Comparison of ENCODE assay signal across 27 cellular contexts in genomic region chr15:75727031-75727531, GRCh38. TPM values are rescaled to one million over a fixed set of nuclear protein-coding genes. Genes with fewer than 3 reads are reported as not detected.
DNase-seq lines count a peak whose midpoint lies in the region; ATAC-seq, FAIRE-seq and TF ChIP-seq lines count a peak whose summit lies in the region.
"Had no signal": no experiment of that assay in that cellular context is flagged by ENCODE, and none has a peak within 500 bp of the region (broad histone marks: within the 10 kb centered on the region; RNA-seq: fewer than 3 reads in every experiment).

No MANE protein-coding gene starts in this region.

- H3K9me3 ChIP-seq in mesenchymal stem cell (ENCODE audit: control insufficient read depth, low read length) (no peaks in the 10 kb centered on the region), spleen (no peaks in the 10 kb centered on the region)
- H3K9me3 ChIP-seq: psoas muscle, thoracic aorta had no signal

- no peaks in the 10 kb centered on the region for H3K36me3 ChIP-seq in mesenchymal stem cell (ENCODE audit: control insufficient read depth in 1 of 2, insufficient read depth in 2 of 2, low read depth in 1 of 2, low read length in 2 of 2)
- H3K36me3 ChIP-seq in spleen, result no peaks in the 10 kb centered on the region
- H3K36me3 ChIP-seq: thoracic aorta had no signal

- no peak overlapping the region for H2BK5ac ChIP-seq in mesenchymal stem cell (ENCODE audit: low read depth, low read length, poor library complexity, severe bottlenecking)

- CTCF ChIA-PET in RWPE1 (lab: Yijun Ruan, JAX), result no interaction called here

- no peak overlapping the region for H3K4me2 ChIP-seq in mesenchymal stem cell (ENCODE audit: low read length, poor library complexity, severe bottlenecking)

- H2BK12ac ChIP-seq in mesenchymal stem cell (ENCODE audit: low read length in 2 of 2), result no peak overlapping the region

- DNase-seq in D721Med (ENCODE audit: insufficient read length, low spot score), result peak; percentile 11
- DNase-seq in RWPE1 (ENCODE audit: low spot score), result no peak
- DNase-seq in mesenchymal stem cell, result no peak
- DNase-seq in spleen, result peak; percentile 64
- DNase-seq in dermis blood vessel endothelial cell, result no peak
- no peak for DNase-seq in retina
- DNase-seq: activated CD4-positive, alpha-beta memory T cell treated with anti-CD3 and anti-CD28 coated beads, Interleukin-2, amount 10 ng/mL, durations not matched to agents 7 days and 5 days; activated CD4-positive, alpha-beta T cell treated with anti-CD3 and anti-CD28 coated beads for 1 hour; activated CD8-positive, alpha-beta memory T cell treated with anti-CD3 and anti-CD28 coated beads, Interleukin-2, amount 50 U/mL, for 48 hours; activated naive CD4-positive, alpha-beta T cell treated with anti-CD3 and anti-CD28 coated beads, Interleukin-2, amount 50 U/mL, for 16 hours; Calu3; DND-41; GF-D8; immature natural killer cell; mesendoderm; NCI-H146; NCI-H2107; nucleus accumbens; SHP77 treated with DMSO at 0.1 percent for 48 hours; small intestine; stimulated activated naive CD8-positive, alpha-beta T cell treated with anti-CD3 and anti-CD28 coated beads, Interleukin-15, Interleukin-2, amounts not matched to agents 100 U/mL and 50 U/mL, for 24 hours had no signal

- no peak overlapping the region for H2AFZ ChIP-seq in mesenchymal stem cell (ENCODE audit: low read depth, low read length)

- H3K4me3 ChIP-seq in mesenchymal stem cell (ENCODE audit: insufficient read depth in 1 of 2, low read depth in 1 of 2, low read length in 2 of 2), result no peak overlapping the region
- H3K4me3 ChIP-seq in spleen, result no peak overlapping the region
- H3K4me3 ChIP-seq: psoas muscle, thoracic aorta had no signal

- TF ChIP-seq CTCF in D721Med (IDR thresholded peaks at IDR 0.05; ENCODE audit: insufficient read depth, missing control alignments) (no peak), RWPE1 (conservative IDR thresholded peaks at IDR 0.05; ENCODE audit: low read depth) (no peak), spleen (IDR thresholded peaks at IDR 0.05 in 8 of 11, conservative IDR thresholded peaks at IDR 0.05 in 3 of 11) (no peak)

- no peak overlapping the region for H4K8ac ChIP-seq in mesenchymal stem cell (ENCODE audit: low read length)

- intact Hi-C loops in spleen (cut with DNase I; ENCODE audit: low total_unique reads), result no loop called here

- peak overlapping the region; percentile 7 for H4K91ac ChIP-seq in mesenchymal stem cell (ENCODE audit: low read length)

- no peak overlapping the region for H2BK120ac ChIP-seq in mesenchymal stem cell (ENCODE audit: low read depth, low read length)

- H3K4me1 ChIP-seq in mesenchymal stem cell (ENCODE audit: control insufficient read depth, insufficient read depth, low read depth, low read length) (peaks cover 16% of the 10 kb centered on the region), spleen (peaks cover 2 to 33% (median 21%) of the 10 kb centered on the region in 6 donors)
- H3K4me1 ChIP-seq: psoas muscle had no signal

- TF ChIP-seq POLR2A in spleen (IDR thresholded peaks at IDR 0.05), result no peak

- H3K27ac ChIP-seq in RWPE1, result peak overlapping the region; percentile 17
- no peak overlapping the region for H3K27ac ChIP-seq in mesenchymal stem cell (ENCODE audit: low read length, poor library complexity, severe bottlenecking)
- H3K27ac ChIP-seq in spleen, result no peak overlapping the region
- H3K27ac ChIP-seq: C4-2B, psoas muscle, thoracic aorta had no signal

- H3K79me1 ChIP-seq in mesenchymal stem cell (replicated peaks; ENCODE audit: low read length, poor library complexity, severe bottlenecking), result no peaks in the 10 kb centered on the region

- FAIRE-seq in D721Med (lab: Jason Lieb, UNC), result no peak
- FAIRE-seq: small intestine had no signal

- peak overlapping the region in 1 of 2 experiments; percentile 18 for H3K14ac ChIP-seq in mesenchymal stem cell (ENCODE audit: low read length in 2 of 2)

- H3K27me3 ChIP-seq in mesenchymal stem cell (ENCODE audit: control insufficient read depth in 1 of 2, insufficient read depth in 1 of 2, low read length in 2 of 2), result no peaks in the 10 kb centered on the region
- H3K27me3 ChIP-seq in spleen (replicated peaks in 1 of 7), result peaks cover 0 to 6% (median 0%) of the 10 kb centered on the region in 7 donors

- POLR2A ChIA-PET in RWPE1 (lab: Yijun Ruan, JAX; ENCODE audit: low non-redundant PET), result no interaction called here

- ATAC-seq in HG02571 (IDR thresholded peaks at IDR 0.05; ENCODE audit: unreplicated experiment), result no peak
- ATAC-seq: HCT116; psoas muscle; stimulated activated naive CD8-positive, alpha-beta T cell treated with anti-CD3 and anti-CD28 coated beads, Interleukin-15, Interleukin-2, amounts not matched to agents 100 U/mL and 50 U/mL, for 24 hours had no signal

- no peak overlapping the region for H3K18ac ChIP-seq in mesenchymal stem cell (ENCODE audit: low read depth in 1 of 2, low read length in 2 of 2)

- WGBS in mesenchymal stem cell, result 94% methylated on average over 20 of the region's 20 CpGs
- 69 to 89% (median 85%) methylated on average over 16 to 20 of the region's 20 CpGs for WGBS in spleen, 5 donors

- H3K23ac ChIP-seq in mesenchymal stem cell (ENCODE audit: low read length in 2 of 2), result no peak overlapping the region

- H2BK15ac ChIP-seq in mesenchymal stem cell (ENCODE audit: low read depth, poor library complexity, severe bottlenecking), result no peak overlapping the region

- no peak overlapping the region for H3K4ac ChIP-seq in mesenchymal stem cell (ENCODE audit: low read depth in 1 of 2, low read length in 2 of 2)

- no peak overlapping the region for H2AK5ac ChIP-seq in mesenchymal stem cell (ENCODE audit: low read length, severe bottlenecking)

- no peak overlapping the region for H3K9ac ChIP-seq in mesenchymal stem cell (ENCODE audit: low read length)

RNA-seq across cellular contexts. Expression of gene CSPG4, which starts 14.4 kb away (rescaled TPM):
- 12.4 TPM for polyA plus RNA-seq in mesenchymal stem cell (2013, experiment 1 of 2)
- 11.3 TPM for polyA plus RNA-seq in mesenchymal stem cell (2013, experiment 2 of 2)
- total RNA-seq in spleen (10 to 100 TPM in 4 of 7 donors, 1 to 10 TPM in 3; 4.1 to 28.6 (median 10.2) TPM), dermis blood vessel endothelial cell (0.19 and 0.68 TPM in 2 replicates)
- polyA plus RNA-seq in spleen, result 1 to 10 TPM in 2 of 3 donors, under 1 TPM in 1; 0.89 to 4.9 (median 1.3) TPM
- total RNA-seq: activated CD4-positive, alpha-beta memory T cell treated with anti-CD3 and anti-CD28 coated beads, Interleukin-2, amount 10 ng/mL, durations not matched to agents 7 days and 5 days; activated T-helper 1 cell treated with anti-CD3 and anti-CD28 coated beads, Interleukin-12 subunit alpha, Interleukin-12 subunit beta, Interleukin-2, Interleukin-4 antibody, amounts not matched to agents 30 ng/mL and 10 ng/mL and 1 ng/mL, durations not matched to agents 14 hours and 24 hours and 36 hours; Calu3 had no signal

Comparison
In these comparisons a context has a peak if more than half of its experiments do, and no peak if none do; other contexts are left out.
1. DNase-seq: peak in D721Med (single experiment) and spleen (single experiment); none in RWPE1 (single experiment), mesenchymal stem cell (single experiment), dermis blood vessel endothelial cell (single experiment) and retina (single experiment).